Comparison of ENCODE assay signal across 28 cellular contexts in the genomic region with DNA sequence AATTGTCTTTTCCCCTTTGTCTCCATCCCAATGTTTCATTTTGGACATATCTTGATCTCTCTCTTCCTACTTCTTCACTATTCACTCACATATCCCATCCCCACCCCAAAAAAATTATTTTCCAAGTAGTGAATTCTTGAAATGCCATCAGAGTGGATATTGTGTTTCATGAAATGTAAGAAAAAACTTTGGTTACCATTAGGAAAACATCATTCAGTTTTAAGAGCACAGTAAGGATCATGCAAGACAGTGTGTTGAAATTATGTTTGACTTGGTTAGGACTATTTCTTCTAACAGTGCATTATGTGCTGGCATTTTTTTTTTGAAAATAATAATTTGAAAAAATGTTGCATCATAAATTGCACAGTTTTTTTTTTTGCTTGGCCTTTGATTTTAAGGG. TPM values are rescaled to one million over a fixed set of nuclear protein-coding genes. Genes with fewer than 3 reads are reported as not detected.
"Had no signal": no experiment of that assay in that cellular context is flagged by ENCODE, and none has a peak within 500 bp of the region (broad histone marks: within the 10 kb centered on the region; RNA-seq: fewer than 3 reads in every experiment).

No MANE protein-coding gene starts in this region.

- ATAC-seq: heart right ventricle; natural killer cell; right cardiac atrium; stimulated activated naive B cell treated with anti-CD40 and anti-IgM and Interleukin-4, amounts not matched to agents 10 μg/mL and 1 μg/mL and 100 μg/mL, for 72 hours; stimulated activated naive CD8-positive, alpha-beta T cell treated with anti-CD3 and anti-CD28 coated beads, Interleukin-15, Interleukin-2, amounts not matched to agents 100 U/mL and 50 U/mL, for 24 hours; upper lobe of right lung had no signal

- H3K9me3 ChIP-seq: heart right ventricle, left ventricle myocardium inferior, neutrophil, sigmoid colon, stomach, testis, thyroid gland, transverse colon, upper lobe of right lung had no signal

- H3K9me3 Mint-ChIP-seq: mesothelial cell of epicardium; naive B cell; natural killer cell; neural crest cell; stimulated activated naive B cell treated with anti-CD40 and anti-IgM and Interleukin-4, amounts not matched to agents 10 μg/mL and 1 μg/mL and 100 μg/mL, for 72 hours had no signal

- FAIRE-seq: urothelium cell line had no signal

- H2AFZ ChIP-seq: hepatocyte had no signal

- H3K36me3 ChIP-seq: heart right ventricle, left ventricle myocardium inferior, neutrophil, sigmoid colon, stomach, thyroid gland, transverse colon, upper lobe of right lung had no signal

- H3K4me1 Mint-ChIP-seq: natural killer cell had no signal

- H3K36me3 Mint-ChIP-seq: mesothelial cell of epicardium; naive B cell; natural killer cell; stimulated activated naive B cell treated with anti-CD40 and anti-IgM and Interleukin-4, amounts not matched to agents 10 μg/mL and 1 μg/mL and 100 μg/mL, for 72 hours had no signal

- H3K79me2 ChIP-seq: hepatocyte had no signal

- H3K4me3 Mint-ChIP-seq: mesothelial cell of epicardium; naive B cell; natural killer cell; neural crest cell; stimulated activated naive B cell treated with anti-CD40 and anti-IgM and Interleukin-4, amounts not matched to agents 10 μg/mL and 1 μg/mL and 100 μg/mL, for 72 hours had no signal

- H3K27me3 ChIP-seq: testis had no signal

- H3K27ac ChIP-seq: heart right ventricle, hepatocyte, left ventricle myocardium inferior, neutrophil, sigmoid colon, stomach, testis, thyroid gland, transverse colon, upper lobe of right lung had no signal

- H3K4me3 ChIP-seq: heart right ventricle, hepatocyte, left ventricle myocardium inferior, lung, sigmoid colon, testis, thyroid gland, transverse colon, upper lobe of right lung had no signal

- H3K27ac Mint-ChIP-seq: mesothelial cell of epicardium; naive B cell; natural killer cell; progenitor cell of endocrine pancreas; stimulated activated naive B cell treated with anti-CD40 and anti-IgM and Interleukin-4, amounts not matched to agents 10 μg/mL and 1 μg/mL and 100 μg/mL, for 72 hours had no signal

- DNase-seq: heart right ventricle; islet precursor cell; left ventricle myocardium inferior; mesendoderm; naive B cell; natural killer cell; occipital lobe; right cardiac atrium; sigmoid colon; stimulated activated CD4-positive, alpha-beta T cell treated with anti-CD3 and anti-CD28 coated beads, Interleukin-12 subunit alpha, Interleukin-12 subunit beta, amount 100 ng/mL, for 4 hours; stimulated activated CD4-positive, alpha-beta T cell treated with anti-CD3 and anti-CD28 coated beads, Interleukin-15, amount 100 ng/mL, for 24 hours; stimulated activated CD4-positive, alpha-beta T cell treated with anti-CD3 and anti-CD28 coated beads, Interleukin-2, amount 100 ng/mL, for 24 hours; stimulated activated CD4-positive, alpha-beta T cell treated with anti-CD3 and anti-CD28 coated beads, Interleukin-4, amount 100 ng/mL, for 1 hour; stimulated activated naive B cell treated with anti-CD40 and anti-IgM and Interleukin-4, amounts not matched to agents 10 μg/mL and 1 μg/mL and 100 μg/mL, for 72 hours; stimulated activated naive CD8-positive, alpha-beta T cell treated with anti-CD3 and anti-CD28 coated beads, Interleukin-15, Interleukin-2, amounts not matched to agents 100 U/mL and 50 U/mL, for 24 hours; stomach; testis; thyroid gland; transverse colon; upper lobe of right lung had no signal

- H3K4me2 ChIP-seq: hepatocyte had no signal

RNA-seq across cellular contexts. Expression of gene RSPO3, which starts 5.7 kb away (rescaled TPM):
- total RNA-seq: mononuclear cell, natural killer cell, neural crest cell had no signal
